22 cellular contexts compared by ENCODE assay signal in genomic region chr2:199682001-199682400, GRCh38.
"Had no signal": no experiment of that assay in that cellular context is flagged by ENCODE, and none has a peak within 500 bp of the region (broad histone marks: within the 10 kb centered on the region; RNA-seq: fewer than 3 reads in every experiment).

No MANE protein-coding gene starts in this region.

- H3K27ac ChIP-seq: dorsolateral prefrontal cortex, gastroesophageal sphincter, heart left ventricle, lower lobe of right lung, neutrophil, parathyroid adenoma, right lobe of liver, thoracic aorta, tibial nerve, upper lobe of left lung, uterus had no signal

- H3K4me1 ChIP-seq: gastroesophageal sphincter, heart left ventricle, lower lobe of right lung, parathyroid adenoma, tibial nerve, upper lobe of left lung, uterus had no signal

- H3K79me2 ChIP-seq: parathyroid adenoma had no signal

- H3K9ac ChIP-seq: parathyroid adenoma had no signal

- DNase-seq: dorsolateral prefrontal cortex; effector CD4-positive, alpha-beta T cell; foreskin fibroblast; heart left ventricle; hippocampal formation; left cardiac atrium; left ventricle myocardium superior; lower lobe of right lung; right lobe of liver; small intestine; stimulated activated CD4-positive, alpha-beta T cell treated with anti-CD3 and anti-CD28 coated beads, Interleukin-15, amount 100 ng/mL, for 24 hours; stimulated activated CD4-positive, alpha-beta T cell treated with anti-CD3 and anti-CD28 coated beads, Interleukin-2, amount 100 ng/mL, for 48 hours; stimulated activated naive B cell treated with anti-CD40 and anti-IgM and Interleukin-4, amounts not matched to agents 10 μg/mL and 1 μg/mL and 100 μg/mL, for 72 hours; upper lobe of left lung; uterus had no signal

- H2AFZ ChIP-seq: parathyroid adenoma had no signal

- H3K4me3 ChIP-seq: dorsolateral prefrontal cortex, gastroesophageal sphincter, heart left ventricle, lower lobe of right lung, right lobe of liver, thoracic aorta, tibial nerve, upper lobe of left lung, uterus had no signal

- H3K36me3 ChIP-seq: gastroesophageal sphincter, heart left ventricle, lower lobe of right lung, neutrophil, right lobe of liver, thoracic aorta, tibial nerve, upper lobe of left lung, uterus had no signal

- H3K9me3 ChIP-seq: gastroesophageal sphincter, heart left ventricle, lower lobe of right lung, neutrophil, right lobe of liver, thoracic aorta, tibial nerve, upper lobe of left lung, uterus had no signal

- H3K27me3 ChIP-seq: dorsolateral prefrontal cortex, gastroesophageal sphincter, heart left ventricle, neutrophil, right lobe of liver, tibial nerve, upper lobe of left lung, uterus had no signal

- ATAC-seq: esophagus mucosa; gastroesophageal sphincter; heart left ventricle; left cardiac atrium; left ventricle myocardium superior; lower lobe of right lung; natural killer cell treated with Interleukin-12 subunit alpha and Interleukin-12 subunit beta and Interleukin-15 and Interleukin-18, amount 100 ng/mL, for 72 hours; right lobe of liver; stimulated activated naive B cell treated with anti-CD40 and anti-IgM and Interleukin-4, amounts not matched to agents 10 μg/mL and 1 μg/mL and 100 μg/mL, for 72 hours had no signal
